In the genomic region with DNA sequence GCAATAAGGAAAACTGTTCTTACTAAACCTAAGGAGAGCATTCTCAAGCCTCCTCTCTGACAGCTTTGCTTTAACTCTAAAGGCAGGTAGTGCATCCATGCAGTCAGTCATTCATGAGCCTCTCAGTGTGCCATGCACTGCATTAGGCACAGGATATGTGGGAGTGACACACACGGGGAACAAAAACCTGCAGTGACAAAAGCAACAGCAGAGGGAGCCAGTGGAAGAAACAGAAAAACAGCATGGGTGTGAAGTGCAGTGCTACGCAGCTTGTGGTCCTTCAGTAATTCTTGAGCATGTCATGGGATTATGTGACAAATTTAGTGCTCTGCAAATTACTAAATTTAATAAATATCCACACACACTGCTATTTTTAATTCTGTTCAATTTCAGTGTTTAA, we compare ENCODE assay signal across 1 cellular context.
TF ChIP-seq lines count a peak whose summit lies in the region.

No MANE protein-coding gene starts in this region.

TF ChIP-seq in endothelial cell of umbilical vein, 7 proteins besides CTCF, POLR2A, EP300 and RAD21 (continued from another document):
- no peak for TF ChIP-seq POLR2AphosphoS5 (IDR thresholded peaks at IDR 0.05; ENCODE audit: insufficient read depth, low read depth, low read length)
- no peak for TF ChIP-seq GATA2 (IDR thresholded peaks at IDR 0.05; ENCODE audit: insufficient read depth, insufficient read length, low read depth, low read length)
- TF ChIP-seq MYC (IDR thresholded peaks at IDR 0.05; ENCODE audit: low read depth, low read length): no peak
